ENCODE assay signal across 9 cellular contexts in the genomic region with DNA sequence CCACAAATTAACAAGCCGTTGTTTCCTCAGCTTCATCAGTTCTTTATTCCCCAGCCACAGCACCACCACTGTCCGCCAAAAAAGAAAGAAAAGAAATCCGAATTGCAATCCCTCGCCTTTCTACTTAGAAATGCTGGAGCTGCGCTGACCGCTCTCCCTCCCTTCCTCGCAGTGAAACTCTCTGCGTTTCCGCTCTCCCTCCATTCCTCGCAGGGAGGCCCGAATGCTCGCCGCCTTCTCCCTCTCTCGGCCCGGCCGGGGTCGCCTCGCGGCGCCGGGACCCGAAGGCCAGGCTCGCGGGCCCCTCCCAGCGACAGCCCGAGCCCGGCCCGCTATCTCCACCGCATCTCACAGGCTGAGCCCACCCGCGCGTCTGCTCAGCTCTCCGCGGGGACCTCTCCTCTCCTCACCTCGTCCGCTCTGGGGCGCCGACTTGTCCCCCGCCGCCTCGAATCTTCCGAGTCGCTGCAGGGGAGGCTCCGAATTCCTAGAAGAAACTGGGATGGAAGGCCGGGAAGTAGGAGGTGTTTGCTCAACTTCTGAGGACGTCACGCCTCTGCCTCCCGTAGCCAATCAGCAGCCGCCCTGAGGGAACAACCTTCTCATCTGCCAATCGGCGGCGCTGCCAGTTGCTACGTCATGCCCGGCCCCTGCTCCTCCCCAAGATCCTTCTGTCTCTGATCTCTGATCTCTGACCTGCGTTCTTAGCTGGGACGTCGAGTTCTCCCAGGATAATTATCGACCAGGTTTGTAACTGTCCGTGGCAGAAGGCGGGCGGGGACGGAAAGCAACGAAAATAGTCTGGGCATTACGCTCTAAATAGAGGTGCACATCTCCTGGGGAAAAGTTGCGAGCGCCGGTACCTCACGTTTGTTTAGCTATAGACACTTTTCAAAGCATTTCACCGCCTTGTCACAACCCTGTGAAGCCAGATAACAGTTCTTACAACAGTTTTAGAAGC. TPM values are rescaled to one million over a fixed set of nuclear protein-coding genes. Genes with fewer than 3 reads are reported as not detected.
DNase-seq lines count a peak whose midpoint lies in the region; ATAC-seq, FAIRE-seq and TF ChIP-seq lines count a peak whose summit lies in the region.
"Had no signal": no experiment of that assay in that cellular context is flagged by ENCODE, and none has a peak within 500 bp of the region (broad histone marks: within the 10 kb centered on the region; RNA-seq: fewer than 3 reads in every experiment).

A gene (minus strand): TSS at position 499 of the 961 bp plus-strand sequence. CDS start 10,523 bp downstream, outside the sequence.

- peak; percentile 60 to 71 (median 70) for DNase-seq in CD4-positive, alpha-beta memory T cell
- DNase-seq in HTR-8/SVneo (ENCODE audit: insufficient read length, low spot score), result peak; percentile 81
- peak; percentile 99 for DNase-seq in RKO (ENCODE audit: low spot score)
- DNase-seq in activated gamma-delta T cell treated with Interleukin-2 at 50 U/mL for 16 hours, result peak; percentile 70
- peak; percentile 97 for DNase-seq in fibroblast of the aortic adventitia (ENCODE audit: low read depth)
- DNase-seq in naive thymus-derived CD8-positive, alpha-beta T cell, result peak; percentile 55 to 88 (median 67)
- DNase-seq in stimulated activated effector memory CD8-positive, alpha-beta T cell treated with anti-CD3 and anti-CD28 coated beads, Interleukin-12 subunit alpha, Interleukin-12 subunit beta, amount 100 ng/mL, for 72 hours (ENCODE audit: low spot score in 2 of 2), result peak; percentile 18 to 77

- intact Hi-C loops in CD4-positive, alpha-beta memory T cell (cut with micrococcal nuclease), result no loop called here

- H3K9me3 Mint-ChIP-seq in CD4-positive, alpha-beta memory T cell, result peaks cover 0 to 11% (median 0%) of the 10 kb centered on the region in 8 donors
- H3K9me3 Mint-ChIP-seq in naive thymus-derived CD8-positive, alpha-beta T cell, result no peaks in the 10 kb centered on the region
- H3K9me3 Mint-ChIP-seq in stimulated activated effector memory CD8-positive, alpha-beta T cell treated with anti-CD3 and anti-CD28 coated beads, Interleukin-12 subunit alpha, Interleukin-12 subunit beta, amount 100 ng/mL, for 72 hours, result no peaks in the 10 kb centered on the region

- H3K4me3 Mint-ChIP-seq in CD4-positive, alpha-beta memory T cell, result peak within 1 kb of the TSS; percentile 90 to 97 (median 95)
- peak within 1 kb of the TSS; percentile 90 to 99 (median 96) for H3K4me3 Mint-ChIP-seq in naive thymus-derived CD8-positive, alpha-beta T cell
- peak within 1 kb of the TSS; percentile 91 for H3K4me3 Mint-ChIP-seq in stimulated activated effector memory CD8-positive, alpha-beta T cell treated with anti-CD3 and anti-CD28 coated beads, Interleukin-12 subunit alpha, Interleukin-12 subunit beta, amount 100 ng/mL, for 72 hours

- POLR2A ChIA-PET in CD4-positive, alpha-beta memory T cell (lab: Charles Lee; ENCODE audit: partially characterized antibody), result no interaction called here
- POLR2A ChIA-PET in naive thymus-derived CD8-positive, alpha-beta T cell (lab: Charles Lee), result interaction anchor here (0.6 kb wide), 1 partner anchor 1194 kb away, joined by 3 read pairs; a partner anchor contains a TSS

- CTCF ChIA-PET in CD4-positive, alpha-beta memory T cell (lab: Charles Lee; ENCODE audit: partially characterized antibody), result no interaction called here

- ATAC-seq in GM21390 (IDR thresholded peaks at IDR 0.05; ENCODE audit: unreplicated experiment), result peak; percentile 100
- ATAC-seq in naive thymus-derived CD8-positive, alpha-beta T cell, result peak; percentile 90 to 93
- peak; percentile 94 for ATAC-seq in stimulated activated effector memory CD8-positive, alpha-beta T cell treated with anti-CD3 and anti-CD28 coated beads, Interleukin-12 subunit alpha, Interleukin-12 subunit beta, amount 100 ng/mL, for 72 hours

- peaks cover 7 to 16% (median 11%) of the 10 kb centered on the region in 4 donors for H3K4me1 Mint-ChIP-seq in CD4-positive, alpha-beta memory T cell
- peaks cover 11 to 21% (median 17%) of the 10 kb centered on the region in 4 donors for H3K4me1 Mint-ChIP-seq in naive thymus-derived CD8-positive, alpha-beta T cell
- peaks cover 9% of the 10 kb centered on the region for H3K4me1 Mint-ChIP-seq in stimulated activated effector memory CD8-positive, alpha-beta T cell treated with anti-CD3 and anti-CD28 coated beads, Interleukin-12 subunit alpha, Interleukin-12 subunit beta, amount 100 ng/mL, for 72 hours

- TF ChIP-seq CTCF in fibroblast of the aortic adventitia (IDR thresholded peaks at IDR 0.05; ENCODE audit: insufficient read depth, low read length), result no peak

- no peaks in the 10 kb centered on the region for H3K36me3 ChIP-seq in CD4-positive, alpha-beta memory T cell (ENCODE audit: insufficient read depth, low read length)

- peaks cover 11% of the 10 kb centered on the region for H3K4me1 ChIP-seq in CD4-positive, alpha-beta memory T cell (ENCODE audit: insufficient read depth, low read length)

- peak; percentile 84 for FAIRE-seq in HTR-8/SVneo (lab: Jason Lieb, UNC)

- H3K4me3 ChIP-seq in CD4-positive, alpha-beta memory T cell (ENCODE audit: low read length in 2 of 2), result peak within 1 kb of the TSS; percentile 51 to 69
- peak within 1 kb of the TSS; percentile 86 for H3K4me3 ChIP-seq in fibroblast of the aortic adventitia (ENCODE audit: low read depth, low read length)

- H3K27me3 Mint-ChIP-seq in CD4-positive, alpha-beta memory T cell, result peaks cover 9 to 11% of the 10 kb centered on the region in 2 donors
- peaks cover 11 to 61% (median 31%) of the 10 kb centered on the region in 5 donors for H3K27me3 Mint-ChIP-seq in naive thymus-derived CD8-positive, alpha-beta T cell

- peak within 1 kb of the TSS; percentile 69 to 95 (median 86) for H3K27ac Mint-ChIP-seq in CD4-positive, alpha-beta memory T cell
- H3K27ac Mint-ChIP-seq in naive thymus-derived CD8-positive, alpha-beta T cell, result peak within 1 kb of the TSS; percentile 15 to 98 (median 92)
- peak within 1 kb of the TSS; percentile 80 for H3K27ac Mint-ChIP-seq in stimulated activated effector memory CD8-positive, alpha-beta T cell treated with anti-CD3 and anti-CD28 coated beads, Interleukin-12 subunit alpha, Interleukin-12 subunit beta, amount 100 ng/mL, for 72 hours

- H3K27ac ChIP-seq in CD4-positive, alpha-beta memory T cell (ENCODE audit: low read depth, low read length), result peak within 1 kb of the TSS; percentile 34
- H3K27ac ChIP-seq: VCaP had no signal

- H3K27me3 ChIP-seq in CD4-positive, alpha-beta memory T cell (ENCODE audit: insufficient read depth, low read length), result no peaks in the 10 kb centered on the region

- H3K9me3 ChIP-seq in CD4-positive, alpha-beta memory T cell (ENCODE audit: control insufficient read depth in 1 of 2, low read length in 2 of 2), result no peaks in the 10 kb centered on the region

- H3K36me3 Mint-ChIP-seq in CD4-positive, alpha-beta memory T cell, result peaks cover 0 to 4% of the 10 kb centered on the region in 2 donors
- peaks cover 0 to 3% (median 0%) of the 10 kb centered on the region in 3 donors for H3K36me3 Mint-ChIP-seq in naive thymus-derived CD8-positive, alpha-beta T cell
- H3K36me3 Mint-ChIP-seq in stimulated activated effector memory CD8-positive, alpha-beta T cell treated with anti-CD3 and anti-CD28 coated beads, Interleukin-12 subunit alpha, Interleukin-12 subunit beta, amount 100 ng/mL, for 72 hours, result no peaks in the 10 kb centered on the region

RNA-seq across cellular contexts. Expression of the gene that starts here (rescaled TPM):
- 1 to 10 TPM; 2.6 to 3.0 TPM for total RNA-seq in CD4-positive, alpha-beta memory T cell
- under 1 TPM in 1 of 2 donors, not detected in 1; 0.79 TPM for polyA plus RNA-seq in CD4-positive, alpha-beta memory T cell
- 20.8 and 53.9 TPM in 2 replicates for total RNA-seq in fibroblast of the aortic adventitia (ENCODE audit: low replicate concordance)
- total RNA-seq in naive thymus-derived CD8-positive, alpha-beta T cell, result 1 to 10 TPM; 4.3 to 5.1 TPM
- 1 to 10 TPM; 1.4 to 1.9 (median 1.8) TPM for polyA plus RNA-seq in naive thymus-derived CD8-positive, alpha-beta T cell

Comparison
In these comparisons a context has a peak if more than half of its experiments do, and no peak if none do; other contexts are left out.
1. Peak in every context shown above with its lines: DNase-seq, ATAC-seq, H3K4me3 ChIP-seq and H3K27ac ChIP-seq.
2. DNase-seq: peak in every context shown above with its lines; median percentile 99 in RKO; 97 in fibroblast of the aortic adventitia; 81 in HTR-8/SVneo; 70 in CD4-positive, alpha-beta memory T cell; 70 in activated gamma-delta T cell treated with Interleukin-2 at 50 U/mL for 16 hours; 67 in naive thymus-derived CD8-positive, alpha-beta T cell; 48 in stimulated activated effector memory CD8-positive, alpha-beta T cell treated with anti-CD3 and anti-CD28 coated beads, Interleukin-12 subunit alpha, Interleukin-12 subunit beta, amount 100 ng/mL, for 72 hours.